1 cellular context compared by ENCODE assay signal in the genomic region with DNA sequence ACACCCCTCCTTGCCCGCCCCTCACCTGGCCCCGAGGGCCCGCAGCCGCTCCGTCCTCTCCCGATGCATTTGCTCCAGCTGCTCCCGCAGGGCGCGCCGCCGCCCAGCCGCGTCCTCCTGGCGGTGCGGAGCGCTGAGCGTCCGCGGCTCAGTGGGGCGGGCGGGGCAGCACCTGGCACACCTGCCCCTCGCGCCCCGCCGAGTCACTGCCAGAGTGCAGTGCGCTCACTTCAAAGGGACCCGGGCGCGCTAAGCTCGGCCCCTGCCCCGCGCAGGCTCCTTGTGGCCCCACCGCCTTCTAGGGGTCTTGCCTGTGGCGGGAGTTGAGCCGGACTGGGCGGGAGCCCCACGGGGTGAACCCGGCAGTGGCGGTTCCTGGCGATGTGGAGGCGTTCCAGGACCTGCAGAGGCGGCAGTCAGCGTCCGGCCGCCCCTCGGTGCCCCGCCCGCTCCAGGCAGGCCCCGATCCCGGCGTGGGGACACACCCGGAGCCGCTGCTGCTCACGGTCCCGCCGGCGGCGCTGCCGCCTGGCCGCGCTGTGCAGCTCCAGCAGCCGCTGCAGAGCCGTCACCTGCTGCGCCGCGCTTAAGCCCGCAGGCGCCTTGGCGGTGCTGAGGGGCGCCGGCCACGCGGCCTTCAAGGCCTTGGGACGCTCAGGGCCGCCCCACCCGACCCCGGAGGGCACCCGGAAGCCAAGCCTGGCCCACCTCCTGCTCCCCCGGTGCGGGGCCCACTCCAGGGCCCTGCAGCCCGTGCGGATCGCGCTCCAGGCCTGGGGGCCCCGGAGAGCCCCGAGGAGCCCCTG.
TF ChIP-seq lines count a peak whose summit lies in the region.

No MANE protein-coding gene starts in this region.

TF ChIP-seq in HEK293, 187 proteins besides CTCF, POLR2A, EP300 and RAD21 (continued from another document):
- no peak for TF ChIP-seq TSHZ1 (tag by site-specific recombination; IDR thresholded peaks at IDR 0.05; ENCODE audit: borderline replicate concordance)
- TF ChIP-seq, protein P1, sequence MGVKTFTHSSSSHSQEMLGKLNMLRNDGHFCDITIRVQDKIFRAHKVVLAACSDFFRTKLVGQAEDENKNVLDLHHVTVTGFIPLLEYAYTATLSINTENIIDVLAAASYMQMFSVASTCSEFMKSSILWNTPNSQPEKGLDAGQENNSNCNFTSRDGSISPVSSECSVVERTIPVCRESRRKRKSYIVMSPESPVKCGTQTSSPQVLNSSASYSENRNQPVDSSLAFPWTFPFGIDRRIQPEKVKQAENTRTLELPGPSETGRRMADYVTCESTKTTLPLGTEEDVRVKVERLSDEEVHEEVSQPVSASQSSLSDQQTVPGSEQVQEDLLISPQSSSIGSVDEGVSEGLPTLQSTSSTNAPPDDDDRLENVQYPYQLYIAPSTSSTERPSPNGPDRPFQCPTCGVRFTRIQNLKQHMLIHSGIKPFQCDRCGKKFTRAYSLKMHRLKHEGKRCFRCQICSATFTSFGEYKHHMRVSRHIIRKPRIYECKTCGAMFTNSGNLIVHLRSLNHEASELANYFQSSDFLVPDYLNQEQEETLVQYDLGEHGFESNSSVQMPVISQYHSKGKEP (tag by site-specific recombination; IDR thresholded peaks at IDR 0.05): peak; percentile 89
- peak; percentile 73 for TF ChIP-seq SP3 (tag by site-specific recombination; IDR thresholded peaks at IDR 0.05)
- TF ChIP-seq ZNF747 (tag by site-specific recombination; IDR thresholded peaks at IDR 0.05): no peak
- TF ChIP-seq, protein P2, sequence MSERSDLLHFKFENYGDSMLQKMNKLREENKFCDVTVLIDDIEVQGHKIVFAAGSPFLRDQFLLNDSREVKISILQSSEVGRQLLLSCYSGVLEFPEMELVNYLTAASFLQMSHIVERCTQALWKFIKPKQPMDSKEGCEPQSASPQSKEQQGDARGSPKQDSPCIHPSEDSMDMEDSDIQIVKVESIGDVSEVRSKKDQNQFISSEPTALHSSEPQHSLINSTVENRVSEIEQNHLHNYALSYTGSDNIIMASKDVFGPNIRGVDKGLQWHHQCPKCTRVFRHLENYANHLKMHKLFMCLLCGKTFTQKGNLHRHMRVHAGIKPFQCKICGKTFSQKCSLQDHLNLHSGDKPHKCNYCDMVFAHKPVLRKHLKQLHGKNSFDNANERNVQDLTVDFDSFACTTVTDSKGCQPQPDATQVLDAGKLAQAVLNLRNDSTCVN (tag by site-specific recombination; optimal IDR thresholded peaks at IDR 0.05): peak; percentile 90
- TF ChIP-seq, protein P3, sequence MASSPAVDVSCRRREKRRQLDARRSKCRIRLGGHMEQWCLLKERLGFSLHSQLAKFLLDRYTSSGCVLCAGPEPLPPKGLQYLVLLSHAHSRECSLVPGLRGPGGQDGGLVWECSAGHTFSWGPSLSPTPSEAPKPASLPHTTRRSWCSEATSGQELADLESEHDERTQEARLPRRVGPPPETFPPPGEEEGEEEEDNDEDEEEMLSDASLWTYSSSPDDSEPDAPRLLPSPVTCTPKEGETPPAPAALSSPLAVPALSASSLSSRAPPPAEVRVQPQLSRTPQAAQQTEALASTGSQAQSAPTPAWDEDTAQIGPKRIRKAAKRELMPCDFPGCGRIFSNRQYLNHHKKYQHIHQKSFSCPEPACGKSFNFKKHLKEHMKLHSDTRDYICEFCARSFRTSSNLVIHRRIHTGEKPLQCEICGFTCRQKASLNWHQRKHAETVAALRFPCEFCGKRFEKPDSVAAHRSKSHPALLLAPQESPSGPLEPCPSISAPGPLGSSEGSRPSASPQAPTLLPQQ (tag by site-specific recombination; IDR thresholded peaks at IDR 0.05): peak; percentile 79
- peak; percentile 55; the same call in 1 of the 2 replicates for TF ChIP-seq ZNF610 (tag by site-specific recombination; IDR thresholded peaks at IDR 0.05; ENCODE audit: borderline replicate concordance)
- TF ChIP-seq ZNF677 (tag by site-specific recombination; IDR thresholded peaks at IDR 0.05): no peak
- no peak for TF ChIP-seq ZNF785 (tag by site-specific recombination; IDR thresholded peaks at IDR 0.05)
- TF ChIP-seq ZNF501 (tag by site-specific recombination; IDR thresholded peaks at IDR 0.05): 0 out of 2 replicates have a peak, but pooled peaks have one; percentile 17
- TF ChIP-seq ZNF585B (tag by site-specific recombination; IDR thresholded peaks at IDR 0.05): no peak
- TF ChIP-seq, protein P4, sequence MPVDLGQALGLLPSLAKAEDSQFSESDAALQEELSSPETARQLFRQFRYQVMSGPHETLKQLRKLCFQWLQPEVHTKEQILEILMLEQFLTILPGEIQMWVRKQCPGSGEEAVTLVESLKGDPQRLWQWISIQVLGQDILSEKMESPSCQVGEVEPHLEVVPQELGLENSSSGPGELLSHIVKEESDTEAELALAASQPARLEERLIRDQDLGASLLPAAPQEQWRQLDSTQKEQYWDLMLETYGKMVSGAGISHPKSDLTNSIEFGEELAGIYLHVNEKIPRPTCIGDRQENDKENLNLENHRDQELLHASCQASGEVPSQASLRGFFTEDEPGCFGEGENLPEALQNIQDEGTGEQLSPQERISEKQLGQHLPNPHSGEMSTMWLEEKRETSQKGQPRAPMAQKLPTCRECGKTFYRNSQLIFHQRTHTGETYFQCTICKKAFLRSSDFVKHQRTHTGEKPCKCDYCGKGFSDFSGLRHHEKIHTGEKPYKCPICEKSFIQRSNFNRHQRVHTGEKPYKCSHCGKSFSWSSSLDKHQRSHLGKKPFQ (tag by site-specific recombination; IDR thresholded peaks at IDR 0.05): no peak
- TF ChIP-seq GLIS1 (tag by site-specific recombination; IDR thresholded peaks at IDR 0.05): peak; percentile 61
- TF ChIP-seq ZNF341 (tag by site-specific recombination; IDR thresholded peaks at IDR 0.05; ENCODE audit: low read depth): peak; percentile 52; the same call in 1 of the 2 replicates
- TF ChIP-seq SP7 (tag by site-specific recombination; IDR thresholded peaks at IDR 0.05): 0 out of 2 replicates have a peak, but pooled peaks have one; percentile 27
- 0 out of 2 replicates have a peak, but pooled peaks have one; percentile 39 for TF ChIP-seq ZNF324 (tag by site-specific recombination; IDR thresholded peaks at IDR 0.05)
- TF ChIP-seq, protein P5, sequence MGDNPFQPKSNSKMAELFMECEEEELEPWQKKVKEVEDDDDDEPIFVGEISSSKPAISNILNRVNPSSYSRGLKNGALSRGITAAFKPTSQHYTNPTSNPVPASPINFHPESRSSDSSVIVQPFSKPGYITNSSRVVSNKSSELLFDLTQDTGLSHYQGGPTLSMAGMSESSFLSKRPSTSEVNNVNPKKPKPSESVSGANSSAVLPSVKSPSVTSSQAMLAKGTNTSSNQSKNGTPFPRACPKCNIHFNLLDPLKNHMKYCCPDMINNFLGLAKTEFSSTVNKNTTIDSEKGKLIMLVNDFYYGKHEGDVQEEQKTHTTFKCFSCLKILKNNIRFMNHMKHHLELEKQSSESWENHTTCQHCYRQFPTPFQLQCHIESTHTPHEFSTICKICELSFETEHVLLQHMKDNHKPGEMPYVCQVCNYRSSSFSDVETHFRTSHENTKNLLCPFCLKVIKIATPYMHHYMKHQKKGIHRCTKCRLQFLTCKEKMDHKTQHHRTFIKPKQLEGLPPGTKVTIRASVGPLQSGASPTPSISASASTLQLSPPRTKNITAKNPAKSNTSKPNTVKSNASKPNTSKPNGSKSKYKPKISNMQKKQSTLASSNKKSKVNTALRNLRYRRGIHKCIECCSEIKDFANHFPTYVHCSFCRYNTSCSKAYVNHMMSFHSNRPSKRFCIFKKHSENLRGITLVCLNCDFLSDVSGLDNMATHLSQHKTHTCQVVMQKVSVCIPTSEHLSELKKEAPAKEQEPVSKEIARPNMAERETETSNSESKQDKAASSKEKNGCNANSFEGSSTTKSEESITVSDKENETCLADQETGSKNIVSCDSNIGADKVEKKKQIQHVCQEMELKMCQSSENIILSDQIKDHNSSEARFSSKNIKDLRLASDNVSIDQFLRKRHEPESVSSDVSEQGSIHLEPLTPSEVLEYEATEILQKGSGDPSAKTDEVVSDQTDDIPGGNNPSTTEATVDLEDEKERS (tag by site-specific recombination; IDR thresholded peaks at IDR 0.05): no peak
- peak; percentile 85 for TF ChIP-seq ZFHX2 (tag by site-specific recombination; conservative IDR thresholded peaks at IDR 0.05)
- TF ChIP-seq ZNF707 (tag by site-specific recombination; IDR thresholded peaks at IDR 0.05): no peak
- TF ChIP-seq BCL11B (tag by site-specific recombination; IDR thresholded peaks at IDR 0.05; ENCODE audit: low read depth): no peak
- no peak for TF ChIP-seq ZNF514 (tag by site-specific recombination; IDR thresholded peaks at IDR 0.05)
- no peak for TF ChIP-seq YY2 (tag by site-specific recombination; IDR thresholded peaks at IDR 0.05)
- no peak for TF ChIP-seq SCRT1 (tag by site-specific recombination; IDR thresholded peaks at IDR 0.05; ENCODE audit: borderline replicate concordance)
- TF ChIP-seq, protein P6, sequence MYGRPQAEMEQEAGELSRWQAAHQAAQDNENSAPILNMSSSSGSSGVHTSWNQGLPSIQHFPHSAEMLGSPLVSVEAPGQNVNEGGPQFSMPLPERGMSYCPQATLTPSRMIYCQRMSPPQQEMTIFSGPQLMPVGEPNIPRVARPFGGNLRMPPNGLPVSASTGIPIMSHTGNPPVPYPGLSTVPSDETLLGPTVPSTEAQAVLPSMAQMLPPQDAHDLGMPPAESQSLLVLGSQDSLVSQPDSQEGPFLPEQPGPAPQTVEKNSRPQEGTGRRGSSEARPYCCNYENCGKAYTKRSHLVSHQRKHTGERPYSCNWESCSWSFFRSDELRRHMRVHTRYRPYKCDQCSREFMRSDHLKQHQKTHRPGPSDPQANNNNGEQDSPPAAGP (tag by site-specific recombination; IDR thresholded peaks at IDR 0.05): peak; percentile 80; the same call in 1 of the 2 replicates
- no peak; the same call in 1 of the 2 replicates for TF ChIP-seq ZNF777 (tag by site-specific recombination; IDR thresholded peaks at IDR 0.05; ENCODE audit: borderline replicate concordance)
- 0 out of 2 replicates have a peak, but pooled peaks have one; percentile 37 for TF ChIP-seq KLF16 (tag by site-specific recombination; IDR thresholded peaks at IDR 0.05)
- peak; percentile 79 for TF ChIP-seq KLF8 (tag by site-specific recombination; IDR thresholded peaks at IDR 0.05)
- peak; percentile 36; the same call in 1 of the 2 replicates for TF ChIP-seq ZSCAN30 (tag by site-specific recombination; IDR thresholded peaks at IDR 0.05)
- peak; percentile 52; the same call in 1 of the 2 replicates for TF ChIP-seq IKZF3 (tag by site-specific recombination; IDR thresholded peaks at IDR 0.05)
- no peak for TF ChIP-seq BCL11A (tag by site-specific recombination; IDR thresholded peaks at IDR 0.05; ENCODE audit: low read depth)
- no peak for TF ChIP-seq ZSCAN4 (tag by site-specific recombination; IDR thresholded peaks at IDR 0.05)
TF ChIP-seq in HEK293: peak in this region for 42.
